In genomic region chr4:124711469-124712416, GRCh38 we compare ENCODE assay signal across 8 cellular contexts. TPM values are rescaled to one million over a fixed set of nuclear protein-coding genes. Genes with fewer than 3 reads are reported as not detected.
DNase-seq lines count a peak whose midpoint lies in the region; ATAC-seq and TF ChIP-seq lines count a peak whose summit lies in the region.

No MANE protein-coding gene starts in this region.

- H3K9me3 ChIP-seq in Peyer's patch: no peaks in the 10 kb centered on the region

- H3K36me3 ChIP-seq in Peyer's patch: no peaks in the 10 kb centered on the region

- H3K4me1 ChIP-seq in Peyer's patch: peaks cover 0 to 5% (median 0%) of the 10 kb centered on the region in 4 donors

- H3K27me3 ChIP-seq in Peyer's patch: no peaks in the 10 kb centered on the region

- peak overlapping the region; percentile 58 to 97 (median 72) for H3K4me3 ChIP-seq in Peyer's patch

- ATAC-seq in GM21737 (IDR thresholded peaks at IDR 0.05; ENCODE audit: unreplicated experiment): peak; percentile 24

- H3K27ac ChIP-seq in Peyer's patch: peak overlapping the region; percentile 79 to 96 (median 86)

- peak; percentile 0 for DNase-seq in activated T-cell treated with anti-CD3 and anti-CD28 coated beads for 24 hours (ENCODE audit: low read depth)
- DNase-seq in activated T-cell treated with anti-CD3 and anti-CD28 coated beads for 4 hours: no peak
- peak; percentile 27 for DNase-seq in HuH-7.5 (ENCODE audit: low spot score)
- peak in 2 of 3 donors; percentile 69 to 81 for DNase-seq in Peyer's patch
- peak; percentile 30 for DNase-seq in cerebellum (ENCODE audit: low spot score)
- peak; percentile 75 for DNase-seq in inferior parietal cortex (ENCODE audit: extremely low spot score)
- peak; percentile 32 for DNase-seq in smooth muscle cell of the brain vasculature (ENCODE audit: low read depth, low spot score)

- TF ChIP-seq CTCF in Peyer's patch (IDR thresholded peaks at IDR 0.05): peak in 1 of 6 experiments; percentile 27

- TF ChIP-seq POLR2A in Peyer's patch (IDR thresholded peaks at IDR 0.05): no peak

RNA-seq across cellular contexts. Expression of gene ANKRD50, which starts 0.8 kb away (rescaled TPM):
- total RNA-seq in Peyer's patch: 10 to 100 TPM in 2 of 4 donors, 1 to 10 TPM in 2; 9.6 to 16.1 (median 12.3) TPM
- 84.3 TPM for total RNA-seq in cerebellum
